In genomic region chr10:123034332-123034731, GRCh38 we compare ENCODE assay signal across 37 cellular contexts.
"Had no signal": no experiment of that assay in that cellular context is flagged by ENCODE, and none has a peak within 500 bp of the region (broad histone marks: within the 10 kb centered on the region; RNA-seq: fewer than 3 reads in every experiment).

No MANE protein-coding gene starts in this region.

- H3K9me3 Mint-ChIP-seq: activated B cell treated with CpG ODN at 0.5 μM for 24 hours; activated CD4-positive, alpha-beta memory T cell treated with anti-CD3 and anti-CD28 coated beads for 36 hours; activated CD4-positive, alpha-beta T cell treated with anti-CD3 and anti-CD28 coated beads, Interleukin-2, amount 10 ng/mL, durations not matched to agents 24 days and 14 days; activated CD8-positive, alpha-beta T cell treated with anti-CD3 and anti-CD28 coated beads for 36 hours; activated naive CD4-positive, alpha-beta T cell treated with anti-CD3 and anti-CD28 coated beads for 36 hours; activated naive CD4-positive, alpha-beta T cell treated with anti-CD3 and anti-CD28 coated beads, Interleukin-2, amount 50 U/mL, for 72 hours; activated naive CD8-positive, alpha-beta T cell treated with anti-CD3 and anti-CD28 coated beads for 36 hours; activated T-cell treated with anti-CD3 and anti-CD28 coated beads, Interleukin-2, amount 50 U/mL, for 4 hours; activated T-cell treated with anti-CD3 and anti-CD28 coated beads, Interleukin-2, amount 50 U/mL, for 72 hours; activated T-helper 1 cell treated with anti-CD3 and anti-CD28 coated beads, Interleukin-12 subunit alpha, Interleukin-12 subunit beta, Interleukin-2, Interleukin-4 antibody, amounts not matched to agents 30 ng/mL and 10 ng/mL and 1 ng/mL, durations not matched to agents 14 hours and 24 hours and 36 hours; activated T-helper 17 cell treated with anti-CD3 and anti-CD28 coated beads, Interleukin-2, amount 50 U/mL, for 72 hours; T-helper 1 cell treated with Interleukin-12 subunit alpha and Interleukin-12 subunit beta and Interleukin-4 antibody, amounts not matched to agents 30 μg/mL and 1 μg/mL, for 36 hours; T-helper 2 cell treated with Interferon-gamma antibody and Interleukin-4, amounts not matched to agents 5 μg/mL and 100 μg/mL, for 36 hours had no signal

- ATAC-seq: activated CD8-positive, alpha-beta T cell treated with anti-CD3 and anti-CD28 coated beads for 36 hours; activated naive CD4-positive, alpha-beta T cell treated with anti-CD3 and anti-CD28 coated beads, Interleukin-2, amount 50 U/mL, for 72 hours; activated T-cell treated with anti-CD3 and anti-CD28 coated beads, Interleukin-2, amount 50 U/mL, for 4 hours; activated T-cell treated with anti-CD3 and anti-CD28 coated beads, Interleukin-2, amount 50 U/mL, for 72 hours; activated T-helper 17 cell treated with anti-CD3 and anti-CD28 coated beads, Interleukin-2, amount 50 U/mL, for 72 hours; body of pancreas had no signal

- H3K4me1 ChIP-seq: adrenal gland, body of pancreas, breast epithelium had no signal

- H3K27me3 ChIP-seq: adrenal gland, body of pancreas, brain microvascular endothelial cell, breast epithelium had no signal

- H3K36me3 ChIP-seq: adrenal gland, brain microvascular endothelial cell, breast epithelium had no signal

- H3K4me1 Mint-ChIP-seq: activated B cell treated with CpG ODN at 0.5 μM for 24 hours had no signal

- FAIRE-seq: astrocyte, TTC549 had no signal

- DNase-seq: activated B cell treated with CpG ODN at 0.5 μM for 24 hours; activated CD4-positive, alpha-beta memory T cell treated with anti-CD3 and anti-CD28 coated beads for 36 hours; activated CD4-positive, alpha-beta T cell treated with anti-CD3 and anti-CD28 coated beads for 4 hours; activated CD4-positive, alpha-beta T cell treated with anti-CD3 and anti-CD28 coated beads, Interleukin-2, amount 10 ng/mL, durations not matched to agents 24 days and 14 days; activated CD4-positive, alpha-beta T cell treated with anti-CD3 and anti-CD28 coated beads, Interleukin-2, amount 50 U/mL, for 1 hour; activated CD4-positive, alpha-beta T cell treated with anti-CD3 and anti-CD28 coated beads, Interleukin-2, amount 50 U/mL, for 4 hours; activated CD4-positive, CD25-positive, alpha-beta regulatory T cell treated with anti-CD3 and anti-CD28 coated beads, Interleukin-2, amount 50 U/mL, for 72 hours; activated CD8-positive, alpha-beta memory T cell treated with anti-CD3 and anti-CD28 coated beads, Interleukin-2, amount 50 U/mL, for 4 hours; activated CD8-positive, alpha-beta T cell treated with anti-CD3 and anti-CD28 coated beads for 36 hours; activated effector memory CD4-positive, alpha-beta T cell treated with anti-CD3 and anti-CD28 coated beads, Interleukin-2, amount 50 U/mL, for 16 hours; activated gamma-delta T cell treated with Interleukin-2 at 50 U/mL for 16 hours; activated naive CD4-positive, alpha-beta T cell; activated naive CD4-positive, alpha-beta T cell treated with anti-CD3 and anti-CD28 coated beads for 36 hours; activated naive CD4-positive, alpha-beta T cell treated with anti-CD3 and anti-CD28 coated beads, Interleukin-2, amount 50 U/mL, for 16 hours; activated naive CD8-positive, alpha-beta T cell treated with anti-CD3 and anti-CD28 coated beads for 36 hours; activated T-cell treated with anti-CD3 and anti-CD28 coated beads for 4 hours; activated T-cell treated with anti-CD3 and anti-CD28 coated beads, Interleukin-2, amount 50 U/mL, for 1 hour; activated T-cell treated with anti-CD3 and anti-CD28 coated beads, Interleukin-2, amount 50 U/mL, for 4 hours; activated T-cell treated with anti-CD3 and anti-CD28 coated beads, Interleukin-2, amount 50 U/mL, for 72 hours; adrenal gland; amniotic stem cell; aorta; body of pancreas; brain microvascular endothelial cell; central memory CD4-positive, alpha-beta T cell; T-helper 1 cell; T-helper 2 cell; T-helper 9 cell had no signal

- H3K4me3 Mint-ChIP-seq: activated B cell treated with CpG ODN at 0.5 μM for 24 hours; activated CD4-positive, alpha-beta memory T cell treated with anti-CD3 and anti-CD28 coated beads for 36 hours; activated CD4-positive, alpha-beta T cell treated with anti-CD3 and anti-CD28 coated beads, Interleukin-2, amount 10 ng/mL, durations not matched to agents 24 days and 14 days; activated CD8-positive, alpha-beta T cell treated with anti-CD3 and anti-CD28 coated beads for 36 hours; activated naive CD4-positive, alpha-beta T cell treated with anti-CD3 and anti-CD28 coated beads for 36 hours; activated naive CD8-positive, alpha-beta T cell treated with anti-CD3 and anti-CD28 coated beads for 36 hours; activated T-cell treated with anti-CD3 and anti-CD28 coated beads, Interleukin-2, amount 50 U/mL, for 4 hours; activated T-cell treated with anti-CD3 and anti-CD28 coated beads, Interleukin-2, amount 50 U/mL, for 72 hours; activated T-helper 1 cell treated with anti-CD3 and anti-CD28 coated beads, Interleukin-12 subunit alpha, Interleukin-12 subunit beta, Interleukin-2, Interleukin-4 antibody, amounts not matched to agents 30 ng/mL and 10 ng/mL and 1 ng/mL, durations not matched to agents 14 hours and 24 hours and 36 hours; activated T-helper 17 cell treated with anti-CD3 and anti-CD28 coated beads, Interleukin-2, amount 50 U/mL, for 72 hours; T-helper 1 cell treated with Interleukin-12 subunit alpha and Interleukin-12 subunit beta and Interleukin-4 antibody, amounts not matched to agents 30 μg/mL and 1 μg/mL, for 36 hours; T-helper 2 cell treated with Interferon-gamma antibody and Interleukin-4, amounts not matched to agents 5 μg/mL and 100 μg/mL, for 36 hours had no signal

- H3K27me3 Mint-ChIP-seq: activated B cell treated with CpG ODN at 0.5 μM for 24 hours; activated CD4-positive, alpha-beta memory T cell treated with anti-CD3 and anti-CD28 coated beads for 36 hours; activated CD4-positive, alpha-beta T cell treated with anti-CD3 and anti-CD28 coated beads, Interleukin-2, amount 10 ng/mL, durations not matched to agents 24 days and 14 days; activated CD8-positive, alpha-beta T cell treated with anti-CD3 and anti-CD28 coated beads for 36 hours; activated naive CD8-positive, alpha-beta T cell treated with anti-CD3 and anti-CD28 coated beads for 36 hours; activated T-helper 17 cell treated with anti-CD3 and anti-CD28 coated beads, Interleukin-2, amount 50 U/mL, for 72 hours had no signal

- H3K4me3 ChIP-seq: adrenal gland, body of pancreas, breast epithelium had no signal

- H3K9me3 ChIP-seq: adrenal gland, body of pancreas, breast epithelium had no signal

- H3K27ac Mint-ChIP-seq: activated B cell treated with CpG ODN at 0.5 μM for 24 hours; activated CD4-positive, alpha-beta memory T cell treated with anti-CD3 and anti-CD28 coated beads for 36 hours; activated CD4-positive, alpha-beta T cell treated with anti-CD3 and anti-CD28 coated beads, Interleukin-2, amount 10 ng/mL, durations not matched to agents 24 days and 14 days; activated CD8-positive, alpha-beta T cell treated with anti-CD3 and anti-CD28 coated beads for 36 hours; activated naive CD4-positive, alpha-beta T cell treated with anti-CD3 and anti-CD28 coated beads for 36 hours; activated naive CD4-positive, alpha-beta T cell treated with anti-CD3 and anti-CD28 coated beads, Interleukin-2, amount 50 U/mL, for 72 hours; activated naive CD8-positive, alpha-beta T cell treated with anti-CD3 and anti-CD28 coated beads for 36 hours; activated T-cell treated with anti-CD3 and anti-CD28 coated beads, Interleukin-2, amount 50 U/mL, for 72 hours; activated T-helper 1 cell treated with anti-CD3 and anti-CD28 coated beads, Interleukin-12 subunit alpha, Interleukin-12 subunit beta, Interleukin-2, Interleukin-4 antibody, amounts not matched to agents 30 ng/mL and 10 ng/mL and 1 ng/mL, durations not matched to agents 14 hours and 24 hours and 36 hours; activated T-helper 17 cell treated with anti-CD3 and anti-CD28 coated beads, Interleukin-2, amount 50 U/mL, for 72 hours; T-helper 1 cell treated with Interleukin-12 subunit alpha and Interleukin-12 subunit beta and Interleukin-4 antibody, amounts not matched to agents 30 μg/mL and 1 μg/mL, for 36 hours; T-helper 2 cell treated with Interferon-gamma antibody and Interleukin-4, amounts not matched to agents 5 μg/mL and 100 μg/mL, for 36 hours had no signal

- H3K27ac ChIP-seq: adrenal gland, body of pancreas, brain microvascular endothelial cell, breast epithelium, VCaP had no signal
